9 cellular contexts compared by ENCODE assay signal in genomic region chr5:124697912-124698690, GRCh38. TPM values are rescaled to one million over a fixed set of nuclear protein-coding genes. Genes with fewer than 3 reads are reported as not detected.
DNase-seq lines count a peak whose midpoint lies in the region; ATAC-seq and TF ChIP-seq lines count a peak whose summit lies in the region.
"Had no signal": no experiment of that assay in that cellular context is flagged by ENCODE, and none has a peak within 500 bp of the region (broad histone marks: within the 10 kb centered on the region; RNA-seq: fewer than 3 reads in every experiment).

No MANE protein-coding gene starts in this region.

- H3K36me3 Mint-ChIP-seq in endothelial cell (ENCODE audit: low read depth, unreplicated experiment): peaks cover 4% of the 10 kb centered on the region

- H3K9me3 ChIP-seq in mesodermal cell (ENCODE audit: control insufficient read depth, low read length): no peaks in the 10 kb centered on the region
- no peaks in the 10 kb centered on the region for H3K9me3 ChIP-seq in tibial artery

- no peaks in the 10 kb centered on the region for H3K9me3 Mint-ChIP-seq in endothelial cell (ENCODE audit: unreplicated experiment)

- H3K27ac ChIP-seq in mesodermal cell (ENCODE audit: low read depth, low read length, severe bottlenecking): peak overlapping the region; percentile 71
- peak overlapping the region; percentile 61 to 63 for H3K27ac ChIP-seq in tibial artery
- H3K27ac ChIP-seq: SK-N-MC had no signal

- H3K4me3 ChIP-seq in mesodermal cell (ENCODE audit: extremely low read depth, insufficient read depth, low read length, poor library complexity, severe bottlenecking) (no peak overlapping the region), tibial artery (no peak overlapping the region)
- H3K4me3 ChIP-seq: SK-N-MC had no signal

- peaks cover 33% of the 10 kb centered on the region for H3K4me1 Mint-ChIP-seq in endothelial cell (ENCODE audit: unreplicated experiment)

- ATAC-seq in HG03439 (IDR thresholded peaks at IDR 0.05; ENCODE audit: unreplicated experiment): no peak

- H3K4me1 ChIP-seq in mesodermal cell (ENCODE audit: control insufficient read depth, insufficient read depth, low read length, poor library complexity, severe bottlenecking) (peaks cover 29% of the 10 kb centered on the region), tibial artery (peaks cover 0 to 26% (median 13%) of the 10 kb centered on the region in 4 donors)

- H3K36me3 ChIP-seq in mesodermal cell (ENCODE audit: control insufficient read depth, insufficient read depth, low read length) (peaks cover 13% of the 10 kb centered on the region), tibial artery (no peaks in the 10 kb centered on the region)

- H3K4me3 Mint-ChIP-seq in endothelial cell (ENCODE audit: unreplicated experiment): no peak overlapping the region

- H3K27me3 ChIP-seq in tibial artery: no peaks in the 10 kb centered on the region

- intact Hi-C loops in tibial artery (cut with DNase I; ENCODE audit: low total_unique reads): no loop called here

- H3K27ac Mint-ChIP-seq in endothelial cell (ENCODE audit: unreplicated experiment): peak overlapping the region; percentile 8

- WGBS in mesodermal cell (ENCODE audit: insufficient coverage in 2 of 2), 2 experiments: 81 to 87% methylated on average over 5 to 6 of the region's 7 CpGs

- DNase-seq in NCI-H774 (lab: John Stamatoyannopoulos, UW) (peak; percentile 55), endothelial cell (ENCODE audit: low spot score) (no peak), tibial artery (no peak), DMS79 (lab: John Stamatoyannopoulos, UW) (no peak)
- DNase-seq in activated CD4-positive, alpha-beta T cell treated with anti-CD3 and anti-CD28 coated beads for 1 hour: no peak
- no peak for DNase-seq in stimulated activated CD4-positive, alpha-beta T cell treated with anti-CD3 and anti-CD28 coated beads, Interleukin-2, amount 100 ng/mL, for 48 hours

- no peaks in the 10 kb centered on the region for H3K27me3 Mint-ChIP-seq in endothelial cell (ENCODE audit: unreplicated experiment)

- no peak for TF ChIP-seq CTCF in endothelial cell (IDR thresholded peaks at IDR 0.05; ENCODE audit: unreplicated experiment)
- no peak for TF ChIP-seq CTCF in tibial artery (IDR thresholded peaks at IDR 0.05)

RNA-seq across cellular contexts. Expression of gene ZNF608, which starts 48.3 kb away (rescaled TPM):
- total RNA-seq in endothelial cell (ENCODE audit: unreplicated experiment): 88.0 TPM
- 34.1 TPM for polyA plus RNA-seq in mesodermal cell (2013, experiment 1 of 2)
- 29.0 TPM for polyA plus RNA-seq in mesodermal cell (2013, experiment 2 of 2)
